In genomic region chr5:176730815-176731475, GRCh38 we compare ENCODE assay signal across 2 cellular contexts.
TF ChIP-seq lines count a peak whose summit lies in the region.

No MANE protein-coding gene starts in this region.

TF ChIP-seq in IMR-90, 13 proteins besides CTCF, POLR2A, EP300 and RAD21:
- TF ChIP-seq ELK1 (IDR thresholded peaks at IDR 0.05; ENCODE audit: borderline replicate concordance, low read depth, low read length) (no peak), SMC3 (IDR thresholded peaks at IDR 0.05; ENCODE audit: low read depth, low read length) (no peak), MAFK (IDR thresholded peaks at IDR 0.05; ENCODE audit: low read depth, low read length) (no peak), CEBPB (IDR thresholded peaks at IDR 0.05; ENCODE audit: low read depth, low read length) (no peak), RCOR1 (IDR thresholded peaks at IDR 0.05; ENCODE audit: insufficient replicate concordance, low read length) (no peak), MXI1 (IDR thresholded peaks at IDR 0.05; ENCODE audit: borderline replicate concordance, low read depth, low read length) (no peak), FOS (IDR thresholded peaks at IDR 0.05; ENCODE audit: low read depth, low read length) (no peak), CHD1 (IDR thresholded peaks at IDR 0.05; ENCODE audit: low read depth, low read length) (no peak), RFX5 (IDR thresholded peaks at IDR 0.05; ENCODE audit: low read depth, low read length) (no peak), MAZ (IDR thresholded peaks at IDR 0.05; ENCODE audit: borderline replicate concordance, low read depth, low read length) (no peak), BHLHE40 (IDR thresholded peaks at IDR 0.05; ENCODE audit: low read depth, low read length) (no peak), USF2 (IDR thresholded peaks at IDR 0.05; ENCODE audit: low read depth, low read length) (no peak), NFE2L2 (IDR thresholded peaks at IDR 0.05; ENCODE audit: low read depth, low read length) (no peak)

TF ChIP-seq in H1, 55 proteins besides CTCF, POLR2A, EP300 and RAD21:
- no peak for TF ChIP-seq SUZ12 (IDR thresholded peaks at IDR 0.05; ENCODE audit: low read length)
- no peak for TF ChIP-seq KDM5A (IDR thresholded peaks at IDR 0.05; ENCODE audit: low read length)
- TF ChIP-seq USF2 (IDR thresholded peaks at IDR 0.05; ENCODE audit: low read length), result no peak
- no peak for TF ChIP-seq ZNF274 (IDR thresholded peaks at IDR 0.05; ENCODE audit: borderline replicate concordance, extremely low read depth, low read length)
- no peak for TF ChIP-seq TAF7 (optimal IDR thresholded peaks at IDR 0.05; ENCODE audit: borderline replicate concordance, low read depth, low read length)
- no peak for TF ChIP-seq BRCA1 (IDR thresholded peaks at IDR 0.05; ENCODE audit: low read depth, low read length)
- no peak for TF ChIP-seq SRF (IDR thresholded peaks at IDR 0.05; ENCODE audit: low read depth, low read length)
- TF ChIP-seq RFX5 (IDR thresholded peaks at IDR 0.05; ENCODE audit: borderline replicate concordance, low read depth, low read length), result no peak
- TF ChIP-seq CBX5 (IDR thresholded peaks at IDR 0.05; ENCODE audit: low read depth, low read length), result no peak
- no peak for TF ChIP-seq TCF12 (IDR thresholded peaks at IDR 0.05; ENCODE audit: low read depth, low read length)
- TF ChIP-seq CHD2 (IDR thresholded peaks at IDR 0.05; ENCODE audit: low read length), result no peak
- no peak for TF ChIP-seq TBP (IDR thresholded peaks at IDR 0.05; ENCODE audit: low read depth, low read length)
- TF ChIP-seq EZH2 (IDR thresholded peaks at IDR 0.05; ENCODE audit: low read depth, low read length, severe bottlenecking), result no peak
